Comparison of ENCODE assay signal across 17 cellular contexts in the genomic region with DNA sequence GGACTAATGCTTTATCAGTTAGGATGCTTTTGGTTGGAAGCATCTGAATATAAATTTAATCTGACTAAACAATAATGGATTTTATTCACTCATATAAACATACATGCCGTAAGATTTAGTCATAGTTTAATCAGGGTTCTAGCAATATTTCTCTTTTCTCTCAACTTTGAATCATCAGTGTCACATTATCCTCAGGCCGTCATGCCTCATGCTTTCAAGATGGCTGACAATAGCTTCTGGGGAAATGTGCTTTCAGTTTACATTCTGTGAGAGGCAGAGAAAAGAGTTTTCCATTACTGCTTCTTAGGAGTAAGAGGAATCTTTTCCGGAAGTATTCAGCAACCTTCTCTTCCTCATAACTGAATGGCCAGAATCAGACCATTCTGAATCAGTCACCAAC.
DNase-seq lines count a peak whose midpoint lies in the region; ATAC-seq, FAIRE-seq and TF ChIP-seq lines count a peak whose summit lies in the region.
"Had no signal": no experiment of that assay in that cellular context is flagged by ENCODE, and none has a peak within 500 bp of the region (broad histone marks: within the 10 kb centered on the region; RNA-seq: fewer than 3 reads in every experiment).

No MANE protein-coding gene starts in this region.

- no peaks in the 10 kb centered on the region for H3K36me3 ChIP-seq in Karpas-422 (ENCODE audit: insufficient read depth, low read length)
- no peaks in the 10 kb centered on the region for H3K36me3 ChIP-seq in brain microvascular endothelial cell (replicated peaks)
- H3K36me3 ChIP-seq in keratinocyte (ENCODE audit: control insufficient read depth in 2 of 2, extremely low read depth in 1 of 2, insufficient read depth in 2 of 2, low read length in 2 of 2) = no peaks in the 10 kb centered on the region
- no peaks in the 10 kb centered on the region for H3K36me3 ChIP-seq in HepG2 (replicated peaks in 1 of 2; ENCODE audit: control insufficient read depth in 1 of 2, insufficient read depth in 2 of 2, low read length in 2 of 2)
- H3K36me3 ChIP-seq: Peyer's patch, thoracic aorta had no signal

- no peak for TF ChIP-seq POLR2A in HepG2 (IDR thresholded peaks at IDR 0.05; ENCODE audit: insufficient read depth in 1 of 2, low read depth in 2 of 2, low read length in 2 of 2)

- dilution Hi-C loops in keratinocyte (cut with MboI; ENCODE audit: extremely low pct_ligation_motif_present, low sequenced_read_pairs) = no loop called here

- BruUV-seq in HepG2 (replicated peaks; lab: Mats Ljungman, UMichigan) = no TSS peak

- no peak overlapping the region for H3K9ac ChIP-seq in Karpas-422 (ENCODE audit: low read length)
- no peak overlapping the region for H3K9ac ChIP-seq in keratinocyte (ENCODE audit: control insufficient read depth, extremely low read depth, insufficient read depth, low read length)
- H3K9ac ChIP-seq in HepG2 (ENCODE audit: insufficient read depth, low read depth, low read length) = no peak overlapping the region

- H3K79me2 ChIP-seq in Karpas-422 (ENCODE audit: low read length) (no peaks in the 10 kb centered on the region), keratinocyte (ENCODE audit: control insufficient read depth, insufficient read depth, low read length) (no peaks in the 10 kb centered on the region), HepG2 (ENCODE audit: insufficient read depth, low read length) (no peaks in the 10 kb centered on the region)

- in situ Hi-C loops in brain microvascular endothelial cell (cut with HindIII; ENCODE audit: low pct_ligation_motif_present, low sequenced_read_pairs) = no loop called here
- in situ Hi-C loops in HepG2 (cut with HindIII; ENCODE audit: extremely low pct_ligation_motif_present, low pct_unique_long_range_greater_than_20kb) = no loop called here

- TF ChIP-seq CTCF in AG09319 (IDR thresholded peaks at IDR 0.05; ENCODE audit: low read depth, low read length) = no peak
- TF ChIP-seq CTCF in brain microvascular endothelial cell (IDR thresholded peaks at IDR 0.05; ENCODE audit: low read depth, low read length, missing control alignments) = no peak
- TF ChIP-seq CTCF in keratinocyte (optimal IDR thresholded peaks at IDR 0.05 in 1 of 3, IDR thresholded peaks at IDR 0.05 in 1 of 3, conservative IDR thresholded peaks at IDR 0.05 in 1 of 3; ENCODE audit: extremely low read depth in 1 of 3, insufficient read depth in 2 of 3, low read length in 3 of 3) = no peak
- no peak for TF ChIP-seq CTCF in HepG2 (CRISPR knock-in tag; IDR thresholded peaks at IDR 0.05)

- no peaks in the 10 kb centered on the region for H3K9me1 ChIP-seq in keratinocyte (ENCODE audit: control insufficient read depth, extremely low read depth, insufficient read depth, low read length)

- no peaks in the 10 kb centered on the region for H4K20me1 ChIP-seq in Karpas-422 (ENCODE audit: insufficient read depth, low read depth, low read length)
- H4K20me1 ChIP-seq in keratinocyte (ENCODE audit: control insufficient read depth, extremely low read depth, insufficient read depth, low read length) = no peaks in the 10 kb centered on the region
- no peaks in the 10 kb centered on the region for H4K20me1 ChIP-seq in HepG2 (ENCODE audit: insufficient read depth, low read length)

- H3K4me2 ChIP-seq in Karpas-422 (ENCODE audit: low read depth, low read length, poor library complexity, severe bottlenecking) = no peak overlapping the region
- peak overlapping the region; percentile 23 for H3K4me2 ChIP-seq in keratinocyte (ENCODE audit: control insufficient read depth, extremely low read depth, insufficient read depth, low read depth, low read length)
- no peak overlapping the region for H3K4me2 ChIP-seq in HepG2 (ENCODE audit: low read depth, low read length)

- FAIRE-seq in keratinocyte (lab: Jason Lieb, UNC) = peak; percentile 83
- no peak for FAIRE-seq in HepG2 (lab: Jason Lieb, UNC)
- FAIRE-seq: K562 had no signal

- H3K9me2 ChIP-seq in Karpas-422 (replicated peaks; ENCODE audit: insufficient read depth, low read length) = no peaks in the 10 kb centered on the region

- intact Hi-C loops in HepG2 (cut with micrococcal nuclease; ENCODE audit: unreplicated experiment) = no loop called here

- H3K9me3 ChIP-seq in Karpas-422 (ENCODE audit: low read length) = no peaks in the 10 kb centered on the region
- H3K9me3 ChIP-seq in keratinocyte (ENCODE audit: control insufficient read depth, low read depth, low read length) = no peaks in the 10 kb centered on the region
- H3K9me3 ChIP-seq in HepG2 (ENCODE audit: low read length) = no peaks in the 10 kb centered on the region
- H3K9me3 ChIP-seq: Peyer's patch, thoracic aorta had no signal

- no peak overlapping the region for H3K27ac ChIP-seq in Karpas-422 (ENCODE audit: low read length)
- H3K27ac ChIP-seq in brain microvascular endothelial cell = peak overlapping the region; percentile 24
- H3K27ac ChIP-seq in keratinocyte (ENCODE audit: control insufficient read depth, insufficient read depth, low read length) = no peak overlapping the region
- no peak overlapping the region for H3K27ac ChIP-seq in HepG2 (ENCODE audit: extremely low read length, insufficient read depth, low read length)
- H3K27ac ChIP-seq: dorsolateral prefrontal cortex, Peyer's patch, thoracic aorta had no signal

- TF ChIP-seq RAD21 in HepG2 (CRISPR knock-in tag; IDR thresholded peaks at IDR 0.05) = no peak

- CTCF ChIA-PET in HepG2 (lab: Yijun Ruan, JAX; ENCODE audit: low intra/inter-chr PET ratio, low total read pairs) = no interaction called here

- H3K27me3 ChIP-seq in Karpas-422 (ENCODE audit: low read length) (0 out of 2 replicates have a peak, but pooled peaks cover 2% of the 10 kb centered on the region), brain microvascular endothelial cell (replicated peaks) (no peaks in the 10 kb centered on the region), keratinocyte (ENCODE audit: control insufficient read depth, extremely low read depth, insufficient read depth, low read length) (no peaks in the 10 kb centered on the region), HepG2 (ENCODE audit: control insufficient read depth in 1 of 2, insufficient read depth in 2 of 2, low read length in 2 of 2) (no peaks in the 10 kb centered on the region)
- H3K27me3 ChIP-seq: dorsolateral prefrontal cortex, Peyer's patch had no signal

- H3K4me1 ChIP-seq in Karpas-422 (ENCODE audit: low read length) = no peaks in the 10 kb centered on the region
- H3K4me1 ChIP-seq in keratinocyte (ENCODE audit: control insufficient read depth, extremely low read depth, insufficient read depth, low read length) = peaks cover 14% of the 10 kb centered on the region
- no peaks in the 10 kb centered on the region for H3K4me1 ChIP-seq in HepG2 (ENCODE audit: insufficient read depth, low read length)
- H3K4me1 ChIP-seq: Peyer's patch had no signal

- no peak for ATAC-seq in HepG2
- ATAC-seq: K562 had no signal

- H3K4me3 ChIP-seq in Karpas-422 (ENCODE audit: low read length) (no peak overlapping the region), brain microvascular endothelial cell (ENCODE audit: low read depth, low read length) (no peak overlapping the region), keratinocyte (ENCODE audit: control insufficient read depth in 2 of 3, extremely low read depth in 1 of 3, insufficient read depth in 2 of 3, low read depth in 1 of 3, low read length in 3 of 3) (no peak overlapping the region), HepG2 (replicated peaks in 1 of 3; ENCODE audit: insufficient read depth in 1 of 3, low read depth in 2 of 3, low read length in 3 of 3) (no peak overlapping the region)
- H3K4me3 ChIP-seq: dorsolateral prefrontal cortex, K562, Peyer's patch, thoracic aorta had no signal

- peak; percentile 54 for DNase-seq in AG09319 (ENCODE audit: extremely low read depth, low read depth)
- no peak for DNase-seq in Karpas-422
- DNase-seq in brain microvascular endothelial cell = peak; percentile 19
- DNase-seq in keratinocyte (ENCODE audit: low read depth, low spot score) = no peak
- DNase-seq in SK-N-DZ (ENCODE audit: low spot score) = no peak
- DNase-seq in HepG2 (ENCODE audit: low spot score) = no peak
- no peak for DNase-seq in Kasumi-1 (lab: John Stamatoyannopoulos, UW)
- no peak for DNase-seq in mucosa of gallbladder (ENCODE audit: low spot score)
- DNase-seq: activated CD4-positive, alpha-beta T cell treated with anti-CD3 and anti-CD28 coated beads for 48 hours; aorta; dorsolateral prefrontal cortex; head of caudate nucleus; NCI-H1694 treated with DMSO at 0.1 percent for 48 hours; NCI-H524; Peyer's patch had no signal

- H2AFZ ChIP-seq in Karpas-422 (ENCODE audit: low read length) (0 out of 2 replicates have a peak overlapping the region, but pooled peaks have one; percentile 51), keratinocyte (ENCODE audit: control insufficient read depth, low read length) (peak overlapping the region; percentile 96), HepG2 (ENCODE audit: low read length) (no peak overlapping the region)

- TF ChIP-seq EP300 in HepG2 (IDR thresholded peaks at IDR 0.05; ENCODE audit: low read depth in 2 of 2, low read length in 2 of 2) = no peak
- TF ChIP-seq EP300 in HepG2 (CRISPR knock-in tag; IDR thresholded peaks at IDR 0.05; ENCODE audit: borderline replicate concordance) = no peak

- POLR2A ChIA-PET in HepG2 (lab: Yijun Ruan, JAX) = no interaction called here

- WGBS in HepG2 (ENCODE audit: low lambda C conversion rate) = 0% methylated on average over 3 of the region's 3 CpGs

TF ChIP-seq in HepG2, 621 proteins besides CTCF, POLR2A, EP300 and RAD21 (continues in another document):
- no peak for TF ChIP-seq NCOA5 (CRISPR knock-in tag; IDR thresholded peaks at IDR 0.05)
- TF ChIP-seq ISL2 (CRISPR knock-in tag; IDR thresholded peaks at IDR 0.05) = no peak
- TF ChIP-seq ZNF850 (CRISPR knock-in tag; conservative IDR thresholded peaks at IDR 0.05) = no peak
- no peak for TF ChIP-seq ZNF317 (CRISPR knock-in tag; IDR thresholded peaks at IDR 0.05)
- TF ChIP-seq, protein P1, sequence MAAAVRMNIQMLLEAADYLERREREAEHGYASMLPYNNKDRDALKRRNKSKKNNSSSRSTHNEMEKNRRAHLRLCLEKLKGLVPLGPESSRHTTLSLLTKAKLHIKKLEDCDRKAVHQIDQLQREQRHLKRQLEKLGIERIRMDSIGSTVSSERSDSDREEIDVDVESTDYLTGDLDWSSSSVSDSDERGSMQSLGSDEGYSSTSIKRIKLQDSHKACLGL (CRISPR knock-in tag; IDR thresholded peaks at IDR 0.05) = no peak
- no peak for TF ChIP-seq TP53 (CRISPR knock-in tag; conservative IDR thresholded peaks at IDR 0.05)
- TF ChIP-seq JUN (CRISPR knock-in tag; IDR thresholded peaks at IDR 0.05) = no peak

Comparison
In these comparisons a context has a peak if more than half of its experiments do, and no peak if none do; other contexts are left out.
1. DNase-seq: peak in AG09319 (single experiment) and brain microvascular endothelial cell (single experiment); none in Karpas-422 (single experiment), keratinocyte (single experiment), SK-N-DZ (single experiment), HepG2 (single experiment), Kasumi-1 (0 of 2) and mucosa of gallbladder (single experiment).